Comparison of ENCODE assay signal across 19 cellular contexts in genomic region chr10:71249996-71250395, GRCh38. TPM values are rescaled to one million over a fixed set of nuclear protein-coding genes. Genes with fewer than 3 reads are reported as not detected.
DNase-seq lines count a peak whose midpoint lies in the region; ATAC-seq and TF ChIP-seq lines count a peak whose summit lies in the region.
"Had no signal": no experiment of that assay in that cellular context is flagged by ENCODE, and none has a peak within 500 bp of the region (broad histone marks: within the 10 kb centered on the region; RNA-seq: fewer than 3 reads in every experiment).

No MANE protein-coding gene starts in this region.

- H3K79me2 ChIP-seq in trophoblast cell (ENCODE audit: control insufficient read depth, insufficient read depth, low read length, poor library complexity), result peaks cover 14% of the 10 kb centered on the region

- H3K27ac ChIP-seq in right cardiac atrium (ENCODE audit: low read length) (no peak overlapping the region), right atrium auricular region (no peak overlapping the region), trophoblast cell (ENCODE audit: low read depth, low read length) (no peak overlapping the region)
- H3K27ac ChIP-seq: A549; BLaER1 treated with 17β-estradiol and CSF1 and Interleukin-3, amounts not matched to agents 10 nM and 100 nM; KMS-11 had no signal

- DNase-seq in right cardiac atrium (peak in 2 of 3 donors; percentile 11 to 47), right atrium auricular region (ENCODE audit: low spot score) (no peak), mesothelial cell of epicardium (ENCODE audit: low spot score in 2 of 2, unreplicated experiment in 2 of 2) (no peak), trophoblast cell (no peak)
- no peak for DNase-seq in stimulated activated naive CD8-positive, alpha-beta T cell treated with anti-CD3 and anti-CD28 coated beads, Interleukin-15, amount 100 ng/mL, for 72 hours
- DNase-seq: AML-193; CD4-positive, alpha-beta T cell; MM.1S; NCI-H1694; NCI-H2029 treated with DMSO at 0.1 percent for 48 hours; NCI-H2227 treated with DMSO at 0.1 percent for 48 hours; NCI-H526 treated with DMSO at 0.1 percent for 48 hours; SIG-M5 had no signal

- no peak overlapping the region for H3K23ac ChIP-seq in trophoblast cell (ENCODE audit: low read length)

- no peaks in the 10 kb centered on the region for H3K9me3 Mint-ChIP-seq in mesothelial cell of epicardium
- no peaks in the 10 kb centered on the region for H3K9me3 Mint-ChIP-seq in stimulated activated naive CD8-positive, alpha-beta T cell treated with anti-CD3 and anti-CD28 coated beads, Interleukin-15, amount 100 ng/mL, for 72 hours
- H3K9me3 Mint-ChIP-seq: CD4-positive, alpha-beta T cell; IgD-negative memory B cell had no signal

- no peak overlapping the region for H3K4me3 ChIP-seq in right cardiac atrium (ENCODE audit: low read length)
- H3K4me3 ChIP-seq in right atrium auricular region, result no peak overlapping the region
- no peak overlapping the region for H3K4me3 ChIP-seq in trophoblast cell (ENCODE audit: low read depth, low read length)
- H3K4me3 ChIP-seq: A549; BLaER1 treated with 17β-estradiol and CSF1 and Interleukin-3, amounts not matched to agents 10 nM and 100 nM had no signal

- no peak overlapping the region for H4K12ac ChIP-seq in trophoblast cell (ENCODE audit: low read depth, low read length)

- H3K36me3 ChIP-seq in right atrium auricular region (no peaks in the 10 kb centered on the region), trophoblast cell (ENCODE audit: control insufficient read depth in 1 of 2, insufficient read depth in 2 of 2, low read length in 2 of 2) (peaks cover 0 to 8% of the 10 kb centered on the region in 2 experiments)
- H3K36me3 ChIP-seq: BLaER1 treated with 17β-estradiol and CSF1 and Interleukin-3, amounts not matched to agents 10 nM and 100 nM had no signal

- no peak overlapping the region for H2BK120ac ChIP-seq in trophoblast cell (ENCODE audit: insufficient read depth, low read length, poor library complexity)

- H3K18ac ChIP-seq in trophoblast cell (ENCODE audit: low read length), result peak overlapping the region; percentile 61

- H3K4me1 ChIP-seq in right cardiac atrium (ENCODE audit: control insufficient read depth, insufficient read depth, low read length) (peaks cover 29% of the 10 kb centered on the region), right atrium auricular region (peaks cover 0 to 90% of the 10 kb centered on the region in 2 donors), trophoblast cell (ENCODE audit: control insufficient read depth in 1 of 2, insufficient read depth in 2 of 2, low read length in 2 of 2) (peaks cover 55 to 61% of the 10 kb centered on the region in 2 experiments)

- no peaks in the 10 kb centered on the region for H3K27me3 Mint-ChIP-seq in mesothelial cell of epicardium (ENCODE audit: low read depth)
- peaks cover 4% of the 10 kb centered on the region for H3K27me3 Mint-ChIP-seq in stimulated activated naive CD8-positive, alpha-beta T cell treated with anti-CD3 and anti-CD28 coated beads, Interleukin-15, amount 100 ng/mL, for 72 hours

- peak overlapping the region; percentile 2 for H2BK5ac ChIP-seq in trophoblast cell (ENCODE audit: low read depth, low read length, poor library complexity)

- H3K27ac Mint-ChIP-seq in mesothelial cell of epicardium, result peak overlapping the region; percentile 89
- H3K27ac Mint-ChIP-seq in stimulated activated naive CD8-positive, alpha-beta T cell treated with anti-CD3 and anti-CD28 coated beads, Interleukin-15, amount 100 ng/mL, for 72 hours, result peak overlapping the region in 1 of 2 donors; percentile 21
- H3K27ac Mint-ChIP-seq: CD4-positive, alpha-beta T cell; IgD-negative memory B cell had no signal

- 95% methylated on average over 7 of the region's 7 CpGs for WGBS in right cardiac atrium
- no CpG with 5 or more reads among the region's 7 CpGs for WGBS in trophoblast cell (ENCODE audit: extremely low coverage, insufficient coverage, insufficient read length)

- peaks cover 27% of the 10 kb centered on the region for H3K79me1 ChIP-seq in trophoblast cell (ENCODE audit: low read length)

- peaks cover 74% of the 10 kb centered on the region for H3K4me1 Mint-ChIP-seq in mesothelial cell of epicardium
- H3K4me1 Mint-ChIP-seq in stimulated activated naive CD8-positive, alpha-beta T cell treated with anti-CD3 and anti-CD28 coated beads, Interleukin-15, amount 100 ng/mL, for 72 hours, result no peaks in the 10 kb centered on the region

- no peak overlapping the region for H4K91ac ChIP-seq in trophoblast cell (ENCODE audit: low read depth, low read length)

- peak overlapping the region; percentile 11 for H3K4ac ChIP-seq in trophoblast cell (ENCODE audit: low read depth, low read length)

- no peak overlapping the region for H4K8ac ChIP-seq in trophoblast cell (ENCODE audit: low read depth, low read length)

- TF ChIP-seq CTCF in right atrium auricular region (IDR thresholded peaks at IDR 0.05) (no peak), mesothelial cell of epicardium (IDR thresholded peaks at IDR 0.05; ENCODE audit: unreplicated experiment) (no peak)

- no peak overlapping the region for H3K4me3 Mint-ChIP-seq in mesothelial cell of epicardium
- no peak overlapping the region for H3K4me3 Mint-ChIP-seq in stimulated activated naive CD8-positive, alpha-beta T cell treated with anti-CD3 and anti-CD28 coated beads, Interleukin-15, amount 100 ng/mL, for 72 hours
- H3K4me3 Mint-ChIP-seq: CD4-positive, alpha-beta T cell; IgD-negative memory B cell had no signal

- H3K27me3 ChIP-seq in right cardiac atrium (ENCODE audit: control insufficient read depth, insufficient read depth) (no peaks in the 10 kb centered on the region), right atrium auricular region (no peaks in the 10 kb centered on the region), trophoblast cell (ENCODE audit: insufficient read depth, low read length) (no peaks in the 10 kb centered on the region)

- intact Hi-C loops in right cardiac atrium (cut with DNase I), result no loop called here

- no peaks in the 10 kb centered on the region for H3K36me3 Mint-ChIP-seq in mesothelial cell of epicardium
- H3K36me3 Mint-ChIP-seq: IgD-negative memory B cell had no signal

- H3K14ac ChIP-seq in trophoblast cell (ENCODE audit: low read length), result peak overlapping the region; percentile 6

- H2AK5ac ChIP-seq in trophoblast cell (ENCODE audit: low read length), result no peak overlapping the region

- no peak overlapping the region for H3K9ac ChIP-seq in trophoblast cell (ENCODE audit: low read length)
- H3K9ac ChIP-seq: BLaER1 treated with 17β-estradiol and CSF1 and Interleukin-3, amounts not matched to agents 10 nM and 100 nM; KMS-11 had no signal

- no peaks in the 10 kb centered on the region for H3K9me3 ChIP-seq in right cardiac atrium (ENCODE audit: control insufficient read depth, low read length)
- no peaks in the 10 kb centered on the region for H3K9me3 ChIP-seq in right atrium auricular region
- peaks cover 2% of the 10 kb centered on the region for H3K9me3 ChIP-seq in trophoblast cell (ENCODE audit: insufficient read depth, low read depth, low read length)
- H3K9me3 ChIP-seq: A549; BLaER1 treated with 17β-estradiol and CSF1 and Interleukin-3, amounts not matched to agents 10 nM and 100 nM had no signal

- ATAC-seq in right cardiac atrium, result no peak
- ATAC-seq in HG02678 (IDR thresholded peaks at IDR 0.05; ENCODE audit: unreplicated experiment), result no peak
- no peak for ATAC-seq in HG03520 (IDR thresholded peaks at IDR 0.05; ENCODE audit: unreplicated experiment)
- no peak for ATAC-seq in stimulated activated naive CD8-positive, alpha-beta T cell treated with anti-CD3 and anti-CD28 coated beads, Interleukin-15, amount 100 ng/mL, for 72 hours
- ATAC-seq: A549 had no signal

- H3K4me2 ChIP-seq in trophoblast cell (ENCODE audit: low read length), result no peak overlapping the region
- H3K4me2 ChIP-seq: A549; BLaER1 treated with 17β-estradiol and CSF1 and Interleukin-3, amounts not matched to agents 10 nM and 100 nM; KMS-11 had no signal

- peak overlapping the region; percentile 5 for H2BK12ac ChIP-seq in trophoblast cell (ENCODE audit: low read length)

- no peak overlapping the region for H2AFZ ChIP-seq in trophoblast cell (ENCODE audit: insufficient read depth, low read length, poor library complexity)

RNA-seq across cellular contexts. Expression of gene UNC5B, which starts 37.6 kb away (rescaled TPM):
- total RNA-seq in right cardiac atrium (10 to 100 TPM; 17.0 to 26.6 (median 24.0) TPM), right atrium auricular region (10 to 100 TPM; 10.9 to 29.2 TPM), mesothelial cell of epicardium (84.8 to 91.5 TPM (median 85.7 TPM) in 3 replicates)
- 12.4 TPM for polyA plus RNA-seq in right cardiac atrium
- polyA plus RNA-seq in trophoblast cell (2013), result 54.7 and 55.5 TPM in 2 replicates
- polyA plus RNA-seq: IgD-negative memory B cell had no signal

Comparison
In these comparisons a context has a peak if more than half of its experiments do, and no peak if none do; other contexts are left out.
1. DNase-seq: peak in right cardiac atrium (2 of 3); none in right atrium auricular region (single experiment), mesothelial cell of epicardium (0 of 2), trophoblast cell (0 of 2) and stimulated activated naive CD8-positive, alpha-beta T cell treated with anti-CD3 and anti-CD28 coated beads, Interleukin-15, amount 100 ng/mL, for 72 hours (0 of 2).